Comparison of ENCODE assay signal across 27 cellular contexts in the genomic region with DNA sequence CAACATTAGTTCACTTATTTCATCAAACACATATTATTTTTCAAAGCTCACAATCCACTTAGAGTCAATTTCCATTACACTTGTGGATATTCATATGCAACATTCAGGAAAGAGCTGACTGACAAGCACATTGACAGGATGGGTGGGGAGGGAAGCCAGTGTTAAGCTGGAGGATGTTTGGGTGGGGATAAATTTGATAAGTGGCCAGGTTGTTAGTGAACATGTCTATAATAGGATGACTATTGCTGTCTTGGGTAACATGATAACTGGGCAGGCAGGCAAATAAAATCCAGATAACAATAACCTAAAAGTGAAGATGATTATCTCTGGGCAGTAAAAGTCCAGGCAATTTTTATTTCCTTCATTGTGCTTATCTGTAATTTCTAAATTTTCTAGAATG.
DNase-seq lines count a peak whose midpoint lies in the region; ATAC-seq and TF ChIP-seq lines count a peak whose summit lies in the region.
"Had no signal": no experiment of that assay in that cellular context is flagged by ENCODE, and none has a peak within 500 bp of the region (broad histone marks: within the 10 kb centered on the region; RNA-seq: fewer than 3 reads in every experiment).

No MANE protein-coding gene starts in this region.

- no peak for TF ChIP-seq EP300 in esophagus muscularis mucosa (IDR thresholded peaks at IDR 0.05)

- peak; percentile 69 to 97 (median 72) for ATAC-seq in heart left ventricle
- ATAC-seq in Right ventricle myocardium inferior = no peak
- ATAC-seq in upper lobe of right lung = peak; percentile 41
- ATAC-seq in HG03039 (IDR thresholded peaks at IDR 0.05; ENCODE audit: unreplicated experiment) = no peak
- ATAC-seq: natural killer cell; sciatic nerve; stimulated activated effector memory CD8-positive, alpha-beta T cell treated with anti-CD3 and anti-CD28 coated beads, Interleukin-12 subunit alpha, Interleukin-12 subunit beta, amount 100 ng/mL, for 72 hours; T-cell had no signal

- no peak overlapping the region for H3K4me3 Mint-ChIP-seq in endothelial cell (ENCODE audit: unreplicated experiment)
- H3K4me3 Mint-ChIP-seq: mesothelial cell of epicardium; natural killer cell; stimulated activated effector memory CD8-positive, alpha-beta T cell treated with anti-CD3 and anti-CD28 coated beads, Interleukin-12 subunit alpha, Interleukin-12 subunit beta, amount 100 ng/mL, for 72 hours; T-cell had no signal

- peak overlapping the region; percentile 1 for H3K27ac Mint-ChIP-seq in endothelial cell (ENCODE audit: unreplicated experiment)
- H3K27ac Mint-ChIP-seq: natural killer cell; stimulated activated effector memory CD8-positive, alpha-beta T cell treated with anti-CD3 and anti-CD28 coated beads, Interleukin-12 subunit alpha, Interleukin-12 subunit beta, amount 100 ng/mL, for 72 hours; T-cell had no signal

- H3K4me1 ChIP-seq in heart left ventricle (peaks cover 0 to 15% (median 0%) of the 10 kb centered on the region in 12 donors), upper lobe of right lung (no peaks in the 10 kb centered on the region), esophagus muscularis mucosa (no peaks in the 10 kb centered on the region)
- H3K4me1 ChIP-seq: adrenal gland, breast epithelium, parathyroid adenoma had no signal

- intact Hi-C loops in heart left ventricle (cut with DNase I) = loop anchor here in 1 of 10 donors (5.0 kb wide), 1 partner anchor 34 kb away; no protein-coding TSS in a partner anchor
- intact Hi-C loops in Right ventricle myocardium inferior (cut with DNase I) = loop anchor here (5.0 kb wide), 1 partner anchor 34 kb away; no protein-coding TSS in a partner anchor
- intact Hi-C loops in upper lobe of right lung (cut with DNase I) = no loop called here
- intact Hi-C loops in esophagus muscularis mucosa (cut with DNase I) = no loop called here

- H3K4me1 Mint-ChIP-seq in endothelial cell (ENCODE audit: unreplicated experiment) = peaks cover 27% of the 10 kb centered on the region
- H3K4me1 Mint-ChIP-seq: natural killer cell; stimulated activated effector memory CD8-positive, alpha-beta T cell treated with anti-CD3 and anti-CD28 coated beads, Interleukin-12 subunit alpha, Interleukin-12 subunit beta, amount 100 ng/mL, for 72 hours; T-cell had no signal

- no peaks in the 10 kb centered on the region for H3K27me3 Mint-ChIP-seq in endothelial cell (ENCODE audit: unreplicated experiment)
- H3K27me3 Mint-ChIP-seq: T-cell had no signal

- DNase-seq in heart left ventricle = peak in 3 of 5 donors; percentile 28 to 45 (median 36)
- DNase-seq in Right ventricle myocardium inferior (ENCODE audit: missing footprints) = no peak
- peak; percentile 50 for DNase-seq in NCI-H82 (lab: John Stamatoyannopoulos, UW)
- no peak for DNase-seq in endothelial cell (ENCODE audit: low spot score)
- no peak for DNase-seq in upper lobe of right lung
- no peak for DNase-seq in GM10266 (ENCODE audit: extremely low spot score)
- no peak for DNase-seq in esophagus muscularis mucosa (ENCODE audit: extremely low spot score)
- DNase-seq: activated CD4-positive, alpha-beta T cell treated with anti-CD3 and anti-CD28 coated beads, Interleukin-2, amount 50 U/mL, for 4 hours; activated gamma-delta T cell treated with Interleukin-2 at 50 U/mL for 16 hours; activated T-cell treated with anti-CD3 and anti-CD28 coated beads for 4 hours; adrenal gland; Calu3; dorsolateral prefrontal cortex; foreskin melanocyte; MM.1S; natural killer cell; NCI-H1694; NCI-H446; T-cell had no signal

- no peak for TF ChIP-seq POLR2A in heart left ventricle (IDR thresholded peaks at IDR 0.05)
- TF ChIP-seq POLR2A in esophagus muscularis mucosa (IDR thresholded peaks at IDR 0.05; ENCODE audit: low read depth) = no peak

- peak overlapping the region in 9 of 12 donors; percentile 6 to 68 (median 52) for H3K27ac ChIP-seq in heart left ventricle
- H3K27ac ChIP-seq in upper lobe of right lung = no peak overlapping the region
- H3K27ac ChIP-seq in esophagus muscularis mucosa (replicated peaks in 1 of 4) = no peak overlapping the region
- H3K27ac ChIP-seq: adrenal gland; BLaER1 treated with 17β-estradiol and CSF1 and Interleukin-3, amounts not matched to agents 10 nM and 100 nM; breast epithelium; dorsolateral prefrontal cortex; parathyroid adenoma; thoracic aorta had no signal

- TF ChIP-seq CTCF in heart left ventricle (IDR thresholded peaks at IDR 0.05) = no peak
- no peak for TF ChIP-seq CTCF in endothelial cell (IDR thresholded peaks at IDR 0.05; ENCODE audit: unreplicated experiment)
- no peak for TF ChIP-seq CTCF in upper lobe of right lung (IDR thresholded peaks at IDR 0.05)
- TF ChIP-seq CTCF in GM10266 (IDR thresholded peaks at IDR 0.05; ENCODE audit: control insufficient read depth, insufficient read depth, low read depth, missing control alignments) = no peak
- TF ChIP-seq CTCF in esophagus muscularis mucosa (IDR thresholded peaks at IDR 0.05) = no peak

- no peaks in the 10 kb centered on the region for H3K9me3 Mint-ChIP-seq in endothelial cell (ENCODE audit: unreplicated experiment)
- H3K9me3 Mint-ChIP-seq: mesothelial cell of epicardium; natural killer cell; stimulated activated effector memory CD8-positive, alpha-beta T cell treated with anti-CD3 and anti-CD28 coated beads, Interleukin-12 subunit alpha, Interleukin-12 subunit beta, amount 100 ng/mL, for 72 hours; T-cell had no signal

- H3K27me3 ChIP-seq in heart left ventricle = no peaks in the 10 kb centered on the region
- no peaks in the 10 kb centered on the region for H3K27me3 ChIP-seq in upper lobe of right lung
- H3K27me3 ChIP-seq in esophagus muscularis mucosa = no peaks in the 10 kb centered on the region
- H3K27me3 ChIP-seq: adrenal gland; BLaER1 treated with 17β-estradiol and CSF1 and Interleukin-3, amounts not matched to agents 10 nM and 100 nM; breast epithelium; dorsolateral prefrontal cortex had no signal

- H3K4me3 ChIP-seq in heart left ventricle (no peak overlapping the region), upper lobe of right lung (no peak overlapping the region), esophagus muscularis mucosa (no peak overlapping the region)
- H3K4me3 ChIP-seq: adrenal gland; BLaER1 treated with 17β-estradiol and CSF1 and Interleukin-3, amounts not matched to agents 10 nM and 100 nM; breast epithelium; dorsolateral prefrontal cortex; thoracic aorta had no signal

- no peaks in the 10 kb centered on the region for H3K36me3 Mint-ChIP-seq in endothelial cell (ENCODE audit: low read depth, unreplicated experiment)
- H3K36me3 Mint-ChIP-seq: mesothelial cell of epicardium; natural killer cell; stimulated activated effector memory CD8-positive, alpha-beta T cell treated with anti-CD3 and anti-CD28 coated beads, Interleukin-12 subunit alpha, Interleukin-12 subunit beta, amount 100 ng/mL, for 72 hours; T-cell had no signal

- H3K36me3 ChIP-seq in heart left ventricle (no peaks in the 10 kb centered on the region), upper lobe of right lung (no peaks in the 10 kb centered on the region), esophagus muscularis mucosa (no peaks in the 10 kb centered on the region)
- H3K36me3 ChIP-seq: adrenal gland; BLaER1 treated with 17β-estradiol and CSF1 and Interleukin-3, amounts not matched to agents 10 nM and 100 nM; breast epithelium; thoracic aorta had no signal

- H3K9me3 ChIP-seq in heart left ventricle (no peaks in the 10 kb centered on the region), upper lobe of right lung (no peaks in the 10 kb centered on the region), esophagus muscularis mucosa (no peaks in the 10 kb centered on the region)
- H3K9me3 ChIP-seq: adrenal gland; BLaER1 treated with 17β-estradiol and CSF1 and Interleukin-3, amounts not matched to agents 10 nM and 100 nM; breast epithelium; thoracic aorta had no signal

Comparison
In these comparisons a context has a peak if more than half of its experiments do, and no peak if none do; other contexts are left out.
1. ATAC-seq: peak in heart left ventricle (4 of 4) and upper lobe of right lung (single experiment); none in Right ventricle myocardium inferior (single experiment) and HG03039 (single experiment).
2. DNase-seq: peak in heart left ventricle (3 of 5) and NCI-H82 (single experiment); none in Right ventricle myocardium inferior (single experiment), endothelial cell (single experiment), upper lobe of right lung (single experiment), GM10266 (single experiment) and esophagus muscularis mucosa (single experiment).
3. H3K27ac ChIP-seq: peak in heart left ventricle (9 of 12); none in upper lobe of right lung (single experiment) and esophagus muscularis mucosa (0 of 4).